ENCODE assay signal across 7 cellular contexts in the genomic region with DNA sequence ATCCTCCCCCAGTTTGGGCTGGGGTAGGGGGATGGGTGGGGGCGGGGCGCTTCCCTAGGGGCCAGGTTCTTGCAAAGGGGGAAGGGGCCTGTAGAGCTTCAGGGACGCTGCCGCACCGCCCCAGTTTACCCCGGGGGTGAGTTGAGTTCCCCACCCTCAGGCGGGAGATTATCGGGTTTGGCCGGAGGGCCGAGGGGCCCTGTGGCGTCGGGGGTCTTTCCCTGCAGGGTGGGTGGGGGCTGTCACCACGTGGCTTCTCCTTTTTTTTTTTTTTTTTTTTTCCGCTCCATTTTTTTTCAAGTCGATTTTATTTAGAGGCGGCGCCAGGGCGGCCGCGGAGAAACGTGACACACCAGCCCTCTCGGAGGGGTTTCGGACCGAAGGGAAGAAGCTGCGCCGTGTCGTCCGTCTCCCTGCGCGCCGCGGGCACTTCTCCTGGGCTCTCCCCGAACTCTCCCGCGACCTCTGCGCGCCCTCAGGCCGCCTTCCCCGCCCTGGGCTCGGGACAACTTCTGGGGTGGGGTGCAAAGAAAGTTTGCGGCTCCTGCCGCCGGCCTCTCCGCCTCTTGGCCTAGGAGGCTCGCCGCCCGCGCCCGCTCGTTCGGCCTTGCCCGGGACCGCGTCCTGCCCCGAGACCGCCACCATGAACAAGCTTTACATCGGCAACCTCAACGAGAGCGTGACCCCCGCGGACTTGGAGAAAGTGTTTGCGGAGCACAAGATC. TPM values are rescaled to one million over a fixed set of nuclear protein-coding genes. Genes with fewer than 3 reads are reported as not detected.
DNase-seq lines count a peak whose midpoint lies in the region; ATAC-seq, FAIRE-seq and TF ChIP-seq lines count a peak whose summit lies in the region.

TSS of gene IGF2BP1 (plus strand) at position 283 of the 724 bp plus-strand sequence. CDS start at position 644, 361 bp downstream.

- peaks cover 31% of the 10 kb centered on the region for H3K4me1 ChIP-seq in mucosa of descending colon (ENCODE audit: low read depth)

- no peak for TF ChIP-seq CTCF in brain microvascular endothelial cell (IDR thresholded peaks at IDR 0.05; ENCODE audit: low read depth, low read length, missing control alignments)
- no peak for TF ChIP-seq CTCF in mucosa of descending colon (IDR thresholded peaks at IDR 0.05)

- peak within 1 kb of the TSS; percentile 59 for H3K27ac ChIP-seq in brain microvascular endothelial cell

- TF ChIP-seq POLR2A in GM12891 (IDR thresholded peaks at IDR 0.05; ENCODE audit: low read depth, low read length), result no peak

- H3K36me3 ChIP-seq in brain microvascular endothelial cell (replicated peaks) (no peaks in the 10 kb centered on the region), mucosa of descending colon (ENCODE audit: low read depth) (no peaks in the 10 kb centered on the region)

- H3K4me3 ChIP-seq in brain microvascular endothelial cell (ENCODE audit: low read depth, low read length) (peak within 1 kb of the TSS; percentile 93), mucosa of descending colon (no peak within 1 kb of the TSS)

- peak; percentile 57 for FAIRE-seq in GM12891 (lab: Jason Lieb, UNC)

- peak; percentile 50 for ATAC-seq in mucosa of descending colon

- DNase-seq in GM12891 (ENCODE audit: insufficient read length, low spot score) (peak; percentile 45), NOMO-1 treated with dmso at 0.1 percent for 144 hours (lab: John Stamatoyannopoulos, UW; ENCODE audit: unreplicated experiment) (peak; percentile 9), brain microvascular endothelial cell (peak; percentile 61), mucosa of descending colon (peak in 1 of 3 donors; percentile 42), cortex of kidney (lab: John Stamatoyannopoulos, UW) (no peak), Ammon's horn (ENCODE audit: low spot score) (no peak), GM19238 (ENCODE audit: insufficient read length, low spot score) (no peak)

- in situ Hi-C loops in brain microvascular endothelial cell (cut with HindIII; ENCODE audit: low pct_ligation_motif_present, low sequenced_read_pairs), result no loop called here

- peaks cover 9% of the 10 kb centered on the region for H3K27me3 ChIP-seq in brain microvascular endothelial cell (replicated peaks)

- no peaks in the 10 kb centered on the region for H3K9me3 ChIP-seq in mucosa of descending colon

- intact Hi-C loops in mucosa of descending colon (cut with DNase I, micrococcal nuclease), result no loop called here

TF ChIP-seq in GM12891, 5 proteins besides CTCF, POLR2A, EP300 and RAD21:
- TF ChIP-seq PAX5 (IDR thresholded peaks at IDR 0.05; ENCODE audit: insufficient read depth, low read length, severe bottlenecking) (no peak), POLR2AphosphoS5 (IDR thresholded peaks at IDR 0.05; ENCODE audit: low read depth, low read length) (no peak), SPI1 (IDR thresholded peaks at IDR 0.05; ENCODE audit: low read depth, low read length) (no peak), TAF1 (IDR thresholded peaks at IDR 0.05; ENCODE audit: low read depth, low read length) (no peak), POU2F2 (IDR thresholded peaks at IDR 0.05; ENCODE audit: low read depth, low read length) (no peak)

RNA-seq across cellular contexts. Expression of gene IGF2BP1, which starts in this region (rescaled TPM):
- 6.8 TPM for polyA plus RNA-seq in GM12891 (2012; ENCODE audit: low read depth, missing spikeins)
- total RNA-seq in mucosa of descending colon, result under 1 TPM in 2 of 3 donors, not detected in 1; 0.06 to 0.07 TPM

Comparison
In these comparisons a context has a peak if more than half of its experiments do, and no peak if none do; other contexts are left out.
1. Peak in ATAC-seq in mucosa of descending colon; RNA of the gene not detected or under 1 TPM.
2. DNase-seq: peak in GM12891 (single experiment), NOMO-1 treated with dmso at 0.1 percent for 144 hours (single experiment) and brain microvascular endothelial cell (single experiment); none in cortex of kidney (single experiment), Ammon's horn (single experiment) and GM19238 (single experiment).